In the genomic region with DNA sequence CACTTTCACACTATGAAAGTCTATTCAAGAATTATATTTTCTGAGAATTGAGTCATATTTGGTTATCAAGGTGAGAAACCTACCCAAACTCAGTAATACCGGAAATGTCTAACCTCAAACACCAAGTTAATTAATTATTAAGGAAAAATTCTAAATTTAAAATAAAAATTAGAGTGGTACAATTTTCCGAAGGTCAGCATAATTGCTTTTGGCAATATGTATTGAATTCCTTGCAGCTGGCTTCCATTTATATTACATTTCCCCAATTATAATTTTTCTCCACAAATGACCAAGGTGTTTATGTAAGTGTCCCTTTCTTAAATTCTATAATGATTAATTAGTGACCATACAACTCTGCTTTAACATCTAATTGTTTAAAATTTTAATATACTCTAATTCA, we compare ENCODE assay signal across 11 cellular contexts.
"Had no signal": no experiment of that assay in that cellular context is flagged by ENCODE, and none has a peak within 500 bp of the region (broad histone marks: within the 10 kb centered on the region; RNA-seq: fewer than 3 reads in every experiment).

No MANE protein-coding gene starts in this region.

- H3K4me3 ChIP-seq: GM23248, GM23338, HAP-1 had no signal

- ATAC-seq: GM23338, HCT116 had no signal

- FAIRE-seq: H1, H54 had no signal

- H3K4me2 ChIP-seq: GM23338 had no signal

- H3K27ac ChIP-seq: GM23248 had no signal

- DNase-seq: GM23248, GOT3, H7, H9, HCEC 1CT, HFFc6 had no signal

- H3K36me3 ChIP-seq: HAP-1 had no signal

- H2AFZ ChIP-seq: GM23248, GM23338 had no signal

- H3K4me1 ChIP-seq: HAP-1 had no signal

- H3K9ac ChIP-seq: GM23248 had no signal
